20 cellular contexts compared by ENCODE assay signal in genomic region chr2:205835982-205836381, GRCh38.
"Had no signal": no experiment of that assay in that cellular context is flagged by ENCODE, and none has a peak within 500 bp of the region (broad histone marks: within the 10 kb centered on the region; RNA-seq: fewer than 3 reads in every experiment).

No MANE protein-coding gene starts in this region.

- DNase-seq: activated CD4-positive, alpha-beta T cell treated with anti-CD3 and anti-CD28 coated beads, Interleukin-2, amount 10 ng/mL, durations not matched to agents 7 days and 5 days; activated CD8-positive, alpha-beta memory T cell treated with anti-CD3 and anti-CD28 coated beads for 24 hours; activated gamma-delta T cell treated with Interleukin-2 at 50 U/mL for 16 hours; activated naive CD8-positive, alpha-beta T cell treated with anti-CD3 and anti-CD28 coated beads for 36 hours; amygdala; brain microvascular endothelial cell; cortex of kidney; effector CD4-positive, alpha-beta T cell; foreskin fibroblast; head of caudate nucleus; midbrain; naive thymus-derived CD4-positive, alpha-beta T cell; stimulated activated naive B cell treated with anti-CD40 and anti-IgM and Interleukin-4, amounts not matched to agents 10 μg/mL and 1 μg/mL and 100 μg/mL, for 72 hours; substantia nigra; SW 1271 had no signal

- H3K9me3 ChIP-seq: neutrophil had no signal

- H3K4me1 ChIP-seq: parathyroid adenoma had no signal

- H3K27me3 ChIP-seq: brain microvascular endothelial cell, tibial nerve had no signal

- H3K9ac ChIP-seq: parathyroid adenoma had no signal

- ATAC-seq: left colon; naive thymus-derived CD4-positive, alpha-beta T cell; stimulated activated naive B cell treated with anti-CD40 and anti-IgM and Interleukin-4, amounts not matched to agents 10 μg/mL and 1 μg/mL and 100 μg/mL, for 72 hours had no signal

- H3K27ac ChIP-seq: brain microvascular endothelial cell, neutrophil, parathyroid adenoma, tibial nerve had no signal

- H3K36me3 ChIP-seq: brain microvascular endothelial cell, neutrophil, tibial nerve had no signal

- H3K4me3 ChIP-seq: lung, tibial nerve had no signal
